Comparison of ENCODE assay signal across 11 cellular contexts in genomic region chr3:50261505-50261904, GRCh38. TPM values are rescaled to one million over a fixed set of nuclear protein-coding genes. Genes with fewer than 3 reads are reported as not detected.
A peak's percentile ranks its signal among the peaks of the same experiment; 100 is the strongest.
DNase-seq lines count a peak whose midpoint lies in the region; ATAC-seq and TF ChIP-seq lines count a peak whose summit lies in the region.
"Had no signal": no experiment of that assay in that cellular context is flagged by ENCODE, and none has a peak within 500 bp of the region (broad histone marks: within the 10 kb centered on the region; RNA-seq: fewer than 3 reads in every experiment).

No MANE protein-coding gene starts in this region.

- WGBS in body of pancreas, 2 donors = 51 to 68% methylated on average over 2 of the region's 2 CpGs
- WGBS in testis, 2 donors = 27 to 57% methylated on average over 1 to 2 of the region's 2 CpGs

- H3K27ac ChIP-seq in HUES48 (ENCODE audit: low read depth, low read length) (peak overlapping the region; percentile 95), body of pancreas (peak overlapping the region in 3 of 4 donors; percentile 93 to 94 (median 93)), testis (peak overlapping the region; percentile 99)

- ATAC-seq in body of pancreas = no peak
- ATAC-seq in activated naive CD4-positive, alpha-beta T cell treated with anti-CD3 and anti-CD28 coated beads, Interleukin-2, amount 50 U/mL, for 72 hours = no peak
- ATAC-seq: sciatic nerve had no signal

- no peak overlapping the region for H3K9ac ChIP-seq in HUES48 (ENCODE audit: low read depth, low read length)

- peaks cover 35% of the 10 kb centered on the region for H3K4me1 ChIP-seq in HUES48 (ENCODE audit: control insufficient read depth, insufficient read depth, low read length)
- H3K4me1 ChIP-seq in body of pancreas = peaks cover 51% of the 10 kb centered on the region
- peaks cover 48% of the 10 kb centered on the region for H3K4me1 ChIP-seq in testis

- H3K36me3 Mint-ChIP-seq in nephron (ENCODE audit: low read depth) = peaks cover 11% of the 10 kb centered on the region
- peaks cover 4 to 11% of the 10 kb centered on the region in 2 donors for H3K36me3 Mint-ChIP-seq in activated naive CD4-positive, alpha-beta T cell treated with anti-CD3 and anti-CD28 coated beads, Interleukin-2, amount 50 U/mL, for 72 hours

- H3K4me1 Mint-ChIP-seq in nephron = peaks cover 63% of the 10 kb centered on the region

- TF ChIP-seq CTCF in body of pancreas (IDR thresholded peaks at IDR 0.05) = no peak
- no peak for TF ChIP-seq CTCF in nephron (IDR thresholded peaks at IDR 0.05; ENCODE audit: unreplicated experiment in 3 of 3)
- TF ChIP-seq CTCF in testis (IDR thresholded peaks at IDR 0.05) = no peak

- no peaks in the 10 kb centered on the region for H3K27me3 ChIP-seq in HUES48 (ENCODE audit: control insufficient read depth, insufficient read depth, low read length)
- H3K27me3 ChIP-seq in body of pancreas = no peaks in the 10 kb centered on the region
- H3K27me3 ChIP-seq in testis = no peaks in the 10 kb centered on the region

- TF ChIP-seq POLR2A in body of pancreas (IDR thresholded peaks at IDR 0.05) (no peak), testis (IDR thresholded peaks at IDR 0.05) (no peak)

- intact Hi-C loops in body of pancreas (cut with DNase I) (no loop called here), testis (cut with DNase I; ENCODE audit: low total_unique reads) (no loop called here)

- H3K9me3 Mint-ChIP-seq in nephron = no peaks in the 10 kb centered on the region
- no peaks in the 10 kb centered on the region for H3K9me3 Mint-ChIP-seq in activated naive CD4-positive, alpha-beta T cell treated with anti-CD3 and anti-CD28 coated beads, Interleukin-2, amount 50 U/mL, for 72 hours

- peak overlapping the region; percentile 97 to 99 (median 99) for H3K27ac Mint-ChIP-seq in nephron
- H3K27ac Mint-ChIP-seq in activated naive CD4-positive, alpha-beta T cell treated with anti-CD3 and anti-CD28 coated beads, Interleukin-2, amount 50 U/mL, for 72 hours = peak overlapping the region in 1 of 2 donors; percentile 70

- H3K4me3 Mint-ChIP-seq in nephron = peak overlapping the region; percentile 74 to 86 (median 80)

- no peak overlapping the region for H3K4me3 ChIP-seq in HUES48 (ENCODE audit: low read depth, low read length)
- no peak overlapping the region for H3K4me3 ChIP-seq in body of pancreas
- H3K4me3 ChIP-seq in testis = no peak overlapping the region

- H3K27me3 Mint-ChIP-seq in nephron (ENCODE audit: low read depth) = no peaks in the 10 kb centered on the region

- H3K9me3 ChIP-seq in HUES48 (ENCODE audit: control insufficient read depth, insufficient read depth, low read length) (no peaks in the 10 kb centered on the region), body of pancreas (no peaks in the 10 kb centered on the region), testis (no peaks in the 10 kb centered on the region)

- DNase-seq in body of pancreas (no peak), testis (no peak), hippocampal formation (lab: John Stamatoyannopoulos, UW) (no peak)
- DNase-seq in activated CD4-positive, alpha-beta T cell treated with anti-CD3 and anti-CD28 coated beads for 4 hours = no peak
- DNase-seq in activated naive CD4-positive, alpha-beta T cell treated with anti-CD3 and anti-CD28 coated beads, Interleukin-2, amount 50 U/mL, for 72 hours (ENCODE audit: low spot score in 2 of 2) = no peak
- DNase-seq: erythroblast, NCI-H345 had no signal

- H3K36me3 ChIP-seq in HUES48 (ENCODE audit: control insufficient read depth, insufficient read depth, low read length) (peaks cover 18% of the 10 kb centered on the region), body of pancreas (replicated peaks in 1 of 2; ENCODE audit: insufficient read depth in 1 of 2, low read depth in 2 of 2) (peaks cover 4 to 10% of the 10 kb centered on the region in 2 donors), testis (ENCODE audit: low read depth, missing control alignments) (no peaks in the 10 kb centered on the region)

RNA-seq across cellular contexts. Expression of gene SEMA3B, which starts 7.4 kb away (rescaled TPM):
- total RNA-seq in body of pancreas (100 to 1,000 TPM in 1 of 2 donors, 10 to 100 TPM in 1; 71.1 to 116 TPM), testis (10 to 100 TPM; 12.9 to 26.7 TPM)
- polyA plus RNA-seq in testis (ENCODE audit: insufficient read depth, low read depth, low replicate concordance) = 30.2 TPM
- 1 to 10 TPM in 1 of 2 donors, under 1 TPM in 1; 0.77 to 4.1 TPM for total RNA-seq in activated naive CD4-positive, alpha-beta T cell treated with anti-CD3 and anti-CD28 coated beads, Interleukin-2, amount 50 U/mL, for 72 hours

RNA-seq across cellular contexts. Expression of gene LSMEM2, which starts 17.4 kb away (rescaled TPM):
- total RNA-seq in body of pancreas (not detected), testis (1 to 10 TPM; 1.5 to 3.2 TPM)
- polyA plus RNA-seq in testis (ENCODE audit: insufficient read depth, low read depth, low replicate concordance) = 2.6 TPM
- total RNA-seq in activated naive CD4-positive, alpha-beta T cell treated with anti-CD3 and anti-CD28 coated beads, Interleukin-2, amount 50 U/mL, for 72 hours = not detected
- polyA plus RNA-seq: keratinocyte had no signal

RNA-seq across cellular contexts. Expression of gene GNAI2, which starts 25.5 kb away (rescaled TPM):
- total RNA-seq in body of pancreas = 10 to 100 TPM; 46.2 to 53.7 TPM
- total RNA-seq in testis = 100 to 1,000 TPM; 239 to 343 TPM
- polyA plus RNA-seq in testis (ENCODE audit: insufficient read depth, low read depth, low replicate concordance) = 238 TPM
- 100 to 1,000 TPM; 313 to 349 TPM for total RNA-seq in activated naive CD4-positive, alpha-beta T cell treated with anti-CD3 and anti-CD28 coated beads, Interleukin-2, amount 50 U/mL, for 72 hours

RNA-seq across cellular contexts. Expression of gene IFRD2, which starts 30.7 kb away (rescaled TPM):
- total RNA-seq in body of pancreas = 100 to 1,000 TPM in 1 of 2 donors, 10 to 100 TPM in 1; 75.8 to 103 TPM
- total RNA-seq in testis = 10 to 100 TPM; 55.3 to 60.9 TPM
- polyA plus RNA-seq in testis (ENCODE audit: insufficient read depth, low read depth, low replicate concordance) = 42.3 TPM
- total RNA-seq in activated naive CD4-positive, alpha-beta T cell treated with anti-CD3 and anti-CD28 coated beads, Interleukin-2, amount 50 U/mL, for 72 hours = 100 to 1,000 TPM in 1 of 2 donors, 10 to 100 TPM in 1; 63.8 to 100 TPM

RNA-seq across cellular contexts. Expression of gene HYAL3, which starts 37.7 kb away (rescaled TPM):
- total RNA-seq in body of pancreas (1 to 10 TPM in 1 of 2 donors, under 1 TPM in 1; 0.99 to 2.3 TPM), testis (10 to 100 TPM; 13.8 to 25.2 TPM)
- polyA plus RNA-seq in testis (ENCODE audit: insufficient read depth, low read depth, low replicate concordance) = 27.9 TPM
- total RNA-seq in activated naive CD4-positive, alpha-beta T cell treated with anti-CD3 and anti-CD28 coated beads, Interleukin-2, amount 50 U/mL, for 72 hours = 1 to 10 TPM; 4.3 to 6.6 TPM

Comparison
In these comparisons a context has a peak if more than half of its experiments do, and no peak if none do; other contexts are left out.
1. RNA of gene GNAI2, which starts 25.5 kb away (total RNA-seq): 313 to 349 TPM in activated naive CD4-positive, alpha-beta T cell treated with anti-CD3 and anti-CD28 coated beads, Interleukin-2, amount 50 U/mL, for 72 hours and 239 to 343 TPM in testis; 46.2 to 53.7 TPM in body of pancreas; every median in the first group is over 4 times any median in the second.
2. Peak in every context shown above with its lines, with median percentiles within 50 percentile points of each other: H3K27ac ChIP-seq.